In the genomic region with DNA sequence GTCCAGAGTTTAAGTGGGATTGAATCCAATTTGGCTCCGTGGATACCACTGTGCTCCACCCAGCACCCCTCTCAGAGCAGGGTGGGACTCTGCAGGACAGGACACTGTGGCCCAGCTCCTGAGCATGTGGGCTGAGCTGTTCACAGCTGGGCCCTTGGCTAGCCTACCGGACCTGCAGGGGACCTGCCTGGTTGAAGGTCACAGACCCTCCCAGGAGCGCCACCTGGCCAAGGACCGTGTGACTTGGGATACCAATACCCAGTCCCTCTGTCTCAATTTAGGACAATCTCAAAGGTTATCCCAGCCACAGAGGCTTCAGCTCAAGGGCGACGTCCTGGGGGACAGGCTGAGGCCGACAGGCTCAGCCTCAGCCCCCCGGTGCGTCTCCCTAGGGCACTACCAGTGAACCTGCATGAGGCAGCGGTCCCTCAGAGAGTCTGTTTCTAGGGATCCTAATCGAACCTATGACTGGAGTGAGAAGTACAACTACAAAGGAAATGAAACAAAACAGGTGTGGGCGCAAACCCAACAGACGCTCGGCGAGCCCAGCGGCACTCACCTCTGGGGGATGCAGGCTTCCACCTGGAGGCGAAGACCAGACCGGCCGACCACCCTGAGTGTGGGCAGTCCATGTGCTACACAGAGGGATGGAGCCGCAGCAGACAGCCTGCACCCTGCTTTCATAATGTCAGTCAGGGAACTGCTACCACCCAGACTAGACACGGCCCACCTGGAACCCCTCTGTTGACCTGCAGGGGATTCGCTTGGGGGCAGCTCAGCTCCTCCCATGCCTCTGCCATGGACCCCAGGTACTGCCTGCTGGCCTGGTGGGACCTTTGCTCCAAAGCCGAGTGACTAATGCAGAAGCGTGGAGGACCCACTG, we compare ENCODE assay signal across 27 cellular contexts.
"Had no signal": no experiment of that assay in that cellular context is flagged by ENCODE, and none has a peak within 500 bp of the region (broad histone marks: within the 10 kb centered on the region; RNA-seq: fewer than 3 reads in every experiment).

No MANE protein-coding gene starts in this region.

- H3K4me1 ChIP-seq: ascending aorta, SJCRH30 had no signal

- H3K27ac ChIP-seq: ascending aorta, cardiac muscle cell, PC-9, SJCRH30, SK-N-MC had no signal

- DNase-seq: activated CD4-positive, alpha-beta T cell treated with anti-CD3 and anti-CD28 coated beads, Interleukin-2, amount 10 ng/mL, durations not matched to agents 24 days and 14 days; activated CD4-positive, alpha-beta T cell treated with anti-CD3 and anti-CD28 coated beads, Interleukin-2, amount 50 U/mL, for 4 hours; activated CD8-positive, alpha-beta T cell treated with anti-CD3 and anti-CD28 coated beads for 36 hours; activated gamma-delta T cell; activated naive CD4-positive, alpha-beta T cell treated with Interleukin-2 at 50 U/mL for 16 hours; activated naive CD8-positive, alpha-beta T cell treated with anti-CD3 and anti-CD28 coated beads, Interleukin-2, amount 10 ng/mL, durations not matched to agents 7 days and 5 days; activated T-cell treated with anti-CD3 and anti-CD28 coated beads, Interleukin-2, amount 50 U/mL, for 24 hours; amygdala; KG1; NCI-H1092 treated with DMSO at 0.1 percent for 48 hours; NCI-H1417; NCI-H146; NCI-H187; NCI-H2029 treated with DMSO at 0.1 percent for 48 hours; NCI-H2107; NCI-H2171; NCI-H510A; NCI-H526; NCI-H748 treated with DMSO at 0.1 percent for 48 hours; PC-9; SHP77; SJCRH30; T1000 had no signal

- ATAC-seq: activated CD8-positive, alpha-beta T cell treated with anti-CD3 and anti-CD28 coated beads for 36 hours had no signal

- H3K36me3 ChIP-seq: ascending aorta, cardiac muscle cell, SJCRH30 had no signal

- H3K4me3 ChIP-seq: ascending aorta, cardiac muscle cell, PC-9, SJCRH30, SK-N-MC had no signal

- FAIRE-seq: TTC549 had no signal

- H3K27me3 ChIP-seq: ascending aorta, cardiac muscle cell had no signal

- H3K9me3 ChIP-seq: ascending aorta, SJCRH30 had no signal

- H2AFZ ChIP-seq: PC-9 had no signal

- H3K4me2 ChIP-seq: PC-9 had no signal
